ENCODE assay signal across 1 cellular context in the genomic region with DNA sequence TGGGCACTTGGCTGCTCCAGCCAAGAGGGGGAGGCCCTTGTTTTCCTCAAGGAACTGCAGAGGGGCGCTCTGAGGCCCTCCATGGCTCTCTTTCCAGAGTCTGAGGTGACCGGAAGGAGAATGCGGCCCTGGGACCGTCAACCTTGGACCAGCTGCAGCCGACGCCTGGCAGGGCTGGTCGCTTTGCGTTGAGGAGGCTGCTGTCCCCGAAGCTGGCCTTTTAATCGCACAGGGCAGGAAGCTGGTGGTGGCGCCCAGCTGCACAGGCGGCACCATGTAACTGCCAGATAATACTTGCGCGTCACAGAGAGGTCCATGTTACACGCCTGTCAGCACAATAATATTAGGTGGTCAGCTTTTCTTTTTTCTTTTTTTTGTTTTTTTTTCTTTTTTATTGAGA.
TF ChIP-seq lines count a peak whose summit lies in the region.

No MANE protein-coding gene starts in this region.

TF ChIP-seq in IMR-90, 13 proteins besides CTCF, POLR2A, EP300 and RAD21:
- TF ChIP-seq SMC3 (IDR thresholded peaks at IDR 0.05; ENCODE audit: low read depth, low read length) (no peak), RFX5 (IDR thresholded peaks at IDR 0.05; ENCODE audit: low read depth, low read length) (no peak), NFE2L2 (IDR thresholded peaks at IDR 0.05; ENCODE audit: low read depth, low read length) (no peak), MAFK (IDR thresholded peaks at IDR 0.05; ENCODE audit: low read depth, low read length) (no peak), CEBPB (IDR thresholded peaks at IDR 0.05; ENCODE audit: low read depth, low read length) (no peak), BHLHE40 (IDR thresholded peaks at IDR 0.05; ENCODE audit: low read depth, low read length) (no peak), MXI1 (IDR thresholded peaks at IDR 0.05; ENCODE audit: borderline replicate concordance, low read depth, low read length) (no peak)
- TF ChIP-seq, protein P1, sequence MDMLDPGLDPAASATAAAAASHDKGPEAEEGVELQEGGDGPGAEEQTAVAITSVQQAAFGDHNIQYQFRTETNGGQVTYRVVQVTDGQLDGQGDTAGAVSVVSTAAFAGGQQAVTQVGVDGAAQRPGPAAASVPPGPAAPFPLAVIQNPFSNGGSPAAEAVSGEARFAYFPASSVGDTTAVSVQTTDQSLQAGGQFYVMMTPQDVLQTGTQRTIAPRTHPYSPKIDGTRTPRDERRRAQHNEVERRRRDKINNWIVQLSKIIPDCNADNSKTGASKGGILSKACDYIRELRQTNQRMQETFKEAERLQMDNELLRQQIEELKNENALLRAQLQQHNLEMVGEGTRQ (IDR thresholded peaks at IDR 0.05; ENCODE audit: low read depth, low read length) = no peak
- TF ChIP-seq, protein P2, sequence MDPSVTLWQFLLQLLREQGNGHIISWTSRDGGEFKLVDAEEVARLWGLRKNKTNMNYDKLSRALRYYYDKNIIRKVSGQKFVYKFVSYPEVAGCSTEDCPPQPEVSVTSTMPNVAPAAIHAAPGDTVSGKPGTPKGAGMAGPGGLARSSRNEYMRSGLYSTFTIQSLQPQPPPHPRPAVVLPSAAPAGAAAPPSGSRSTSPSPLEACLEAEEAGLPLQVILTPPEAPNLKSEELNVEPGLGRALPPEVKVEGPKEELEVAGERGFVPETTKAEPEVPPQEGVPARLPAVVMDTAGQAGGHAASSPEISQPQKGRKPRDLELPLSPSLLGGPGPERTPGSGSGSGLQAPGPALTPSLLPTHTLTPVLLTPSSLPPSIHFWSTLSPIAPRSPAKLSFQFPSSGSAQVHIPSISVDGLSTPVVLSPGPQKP (IDR thresholded peaks at IDR 0.05; ENCODE audit: borderline replicate concordance, low read depth, low read length) = no peak
TF ChIP-seq in IMR-90: peak in this region for 0.
